ENCODE assay signal across 8 cellular contexts in the genomic region with DNA sequence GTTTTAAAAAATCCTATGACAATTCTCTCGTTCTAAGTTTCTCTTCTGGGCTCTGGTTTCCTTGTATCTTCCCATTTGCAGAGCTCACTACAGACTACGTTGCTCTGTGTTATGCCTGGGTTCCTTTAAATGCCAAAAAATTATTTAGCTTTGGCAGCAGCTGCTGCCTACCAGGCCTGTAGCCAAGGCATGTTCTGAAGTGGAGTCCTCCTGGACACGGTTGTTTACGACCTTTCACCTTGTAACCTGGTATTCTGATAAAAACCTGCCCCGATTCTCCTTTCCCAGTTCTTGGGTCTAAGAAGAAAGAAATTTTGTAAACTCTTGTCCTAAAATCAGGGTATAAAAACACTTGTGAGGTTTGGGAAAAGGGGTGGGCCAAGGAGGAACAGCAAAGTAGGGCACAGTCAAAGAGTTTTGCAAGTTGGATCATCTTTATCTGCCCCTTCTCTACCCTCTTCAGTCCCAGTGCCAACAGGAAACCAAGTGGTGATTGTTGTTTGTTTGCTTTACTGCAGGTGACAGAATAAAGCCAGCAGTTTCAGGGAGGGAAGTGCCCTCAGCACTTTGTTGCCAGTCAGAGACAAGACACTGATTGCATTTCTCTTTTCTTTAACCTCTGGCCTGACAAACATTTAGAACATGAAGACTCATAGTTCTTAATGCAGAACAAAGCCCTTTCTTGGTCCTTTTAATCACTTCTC. TPM values are rescaled to one million over a fixed set of nuclear protein-coding genes. Genes with fewer than 3 reads are reported as not detected.
DNase-seq lines count a peak whose midpoint lies in the region; ATAC-seq, FAIRE-seq and TF ChIP-seq lines count a peak whose summit lies in the region.
"Had no signal": no experiment of that assay in that cellular context is flagged by ENCODE, and none has a peak within 500 bp of the region (broad histone marks: within the 10 kb centered on the region; RNA-seq: fewer than 3 reads in every experiment).

No MANE protein-coding gene starts in this region.

- H3K27ac ChIP-seq in SJCRH30 = peak overlapping the region; percentile 77
- H3K27ac ChIP-seq in small intestine (ENCODE audit: low read depth in 1 of 2, low read length in 1 of 2) = peak overlapping the region; percentile 71 to 87

- WGBS in small intestine, 3 donors = 9 to 26% (median 22%) methylated on average over 5 of the region's 5 CpGs

- H3K36me3 ChIP-seq in SJCRH30 (peaks cover 10% of the 10 kb centered on the region), small intestine (ENCODE audit: control insufficient read depth in 2 of 2, insufficient read depth in 2 of 2, low read length in 2 of 2) (peaks cover 0 to 6% of the 10 kb centered on the region in 2 donors)

- peak overlapping the region; percentile 18 for H3K4me3 ChIP-seq in LNCaP clone FGC (ENCODE audit: low read depth, low read length)
- H3K4me3 ChIP-seq in SJCRH30 = peak overlapping the region; percentile 4; the same call in 1 of the 2 replicates
- H3K4me3 ChIP-seq in fibroblast of the aortic adventitia (ENCODE audit: low read depth, low read length) = no peak overlapping the region
- H3K4me3 ChIP-seq in small intestine (ENCODE audit: low read depth in 1 of 2, low read length in 2 of 2) = no peak overlapping the region

- H3K27me3 ChIP-seq in SJCRH30 = no peaks in the 10 kb centered on the region
- H3K27me3 ChIP-seq in small intestine (ENCODE audit: control insufficient read depth in 2 of 2, insufficient read depth in 2 of 2, low read length in 2 of 2) = no peaks in the 10 kb centered on the region

- H3K9me3 ChIP-seq in SJCRH30 (replicated peaks) = no peaks in the 10 kb centered on the region
- no peaks in the 10 kb centered on the region for H3K9me3 ChIP-seq in small intestine (ENCODE audit: control insufficient read depth, low read depth)

- ATAC-seq in HG03108 (IDR thresholded peaks at IDR 0.05; ENCODE audit: unreplicated experiment) (no peak), GM21723 (IDR thresholded peaks at IDR 0.05; ENCODE audit: unreplicated experiment) (no peak)

- H3K4me1 ChIP-seq in SJCRH30 = peaks cover 24% of the 10 kb centered on the region
- H3K4me1 ChIP-seq in small intestine (ENCODE audit: control insufficient read depth in 2 of 2, insufficient read depth in 1 of 2, low read depth in 1 of 2, low read length in 1 of 2) = peaks cover 4 to 5% of the 10 kb centered on the region in 2 donors

- FAIRE-seq in small intestine (lab: Jason Lieb, UNC) = no peak

- TF ChIP-seq CTCF in LNCaP clone FGC (IDR thresholded peaks at IDR 0.05; ENCODE audit: control insufficient read depth, extremely low read depth, insufficient read depth) (no peak), fibroblast of the aortic adventitia (IDR thresholded peaks at IDR 0.05; ENCODE audit: insufficient read depth, low read length) (no peak)

- DNase-seq in LNCaP clone FGC (ENCODE audit: low read depth) = peak; percentile 89
- DNase-seq in SJCRH30 = peak; percentile 46 to 67
- peak; percentile 47 for DNase-seq in fibroblast of the aortic adventitia (ENCODE audit: low read depth)
- DNase-seq in small intestine = peak; percentile 62
- no peak for DNase-seq in NOMO-1 (lab: John Stamatoyannopoulos, UW; ENCODE audit: unreplicated experiment in 2 of 2)

RNA-seq across cellular contexts. Expression of a gene that starts 3.1 kb away (rescaled TPM):
- total RNA-seq in SJCRH30 (2014; rRNA removed; shearing (Covaris generic)) = 161 and 177 TPM in 2 replicates
- total RNA-seq in fibroblast of the aortic adventitia (ENCODE audit: low replicate concordance) = 73.0 and 257 TPM in 2 replicates
- 100 to 1,000 TPM in 2 of 3 donors, 10 to 100 TPM in 1; 85.4 to 362 (median 170) TPM for polyA plus RNA-seq in small intestine

RNA-seq across cellular contexts. Expression of a gene that starts 22.1 kb away (rescaled TPM):
- total RNA-seq in SJCRH30 (2014; rRNA removed; shearing (Covaris generic)) = 0.10 TPM in 2 replicates
- total RNA-seq in fibroblast of the aortic adventitia (ENCODE audit: low replicate concordance) = not detected in 2 replicates
- not detected for polyA plus RNA-seq in small intestine
- total RNA-seq: glomerular endothelial cell had no signal

RNA-seq across cellular contexts. Expression of a gene that starts 35.0 kb away (rescaled TPM):
- 16.7 and 18.4 TPM in 2 replicates for total RNA-seq in SJCRH30 (2014; rRNA removed; shearing (Covaris generic))
- 15.7 and 28.4 TPM in 2 replicates for total RNA-seq in fibroblast of the aortic adventitia (ENCODE audit: low replicate concordance)
- 10 to 100 TPM; 33.6 to 37.3 (median 34.0) TPM for polyA plus RNA-seq in small intestine

RNA-seq across cellular contexts. Expression of a gene that starts 35.1 kb away (rescaled TPM):
- total RNA-seq in SJCRH30 (2014; rRNA removed; shearing (Covaris generic)) = 0.69 and 0.84 TPM in 2 replicates
- total RNA-seq in fibroblast of the aortic adventitia (ENCODE audit: low replicate concordance) = 0.65 and 0.99 TPM in 2 replicates
- 1 to 10 TPM in 1 of 3 donors, under 1 TPM in 2; 0.48 to 1.1 (median 0.54) TPM for polyA plus RNA-seq in small intestine

RNA-seq across cellular contexts. Expression of a gene that starts 41.7 kb away (rescaled TPM):
- 33.4 and 35.6 TPM in 2 replicates for total RNA-seq in SJCRH30 (2014; rRNA removed; shearing (Covaris generic))
- total RNA-seq in fibroblast of the aortic adventitia (ENCODE audit: low replicate concordance) = 50.8 and 73.3 TPM in 2 replicates
- 1 to 10 TPM in 2 of 3 donors, under 1 TPM in 1; 0.67 to 7.1 (median 3.2) TPM for polyA plus RNA-seq in small intestine

Comparison
In these comparisons a context has a peak if more than half of its experiments do, and no peak if none do; other contexts are left out.
1. DNase-seq: peak in LNCaP clone FGC (single experiment), SJCRH30 (2 of 2), fibroblast of the aortic adventitia (single experiment) and small intestine (single experiment); none in NOMO-1 (0 of 2).
2. H3K4me3 ChIP-seq: peak in LNCaP clone FGC (single experiment) and SJCRH30 (single experiment); none in fibroblast of the aortic adventitia (single experiment) and small intestine (0 of 2).